ENCODE assay signal across 9 cellular contexts in the genomic region with DNA sequence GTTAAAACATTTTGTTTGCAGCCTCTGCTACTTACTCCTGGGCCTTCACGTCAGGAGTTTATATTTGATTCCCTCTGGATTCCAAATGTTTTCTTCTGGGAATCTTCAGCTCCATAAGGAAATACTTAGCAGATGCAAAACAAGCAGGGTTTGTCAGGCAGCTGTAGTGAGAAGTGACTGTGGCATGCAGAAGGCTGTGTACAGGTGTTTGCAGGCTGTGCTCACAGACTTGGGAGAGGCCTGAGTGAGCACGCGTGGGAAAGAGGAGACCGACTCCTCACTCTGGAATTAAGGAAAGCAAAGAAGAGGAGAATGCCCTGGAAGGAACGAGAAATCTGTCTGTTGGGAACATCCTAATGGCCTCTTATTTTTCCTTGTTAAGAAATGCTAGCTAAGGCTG.
A peak's percentile ranks its signal among the peaks of the same experiment; 100 is the strongest.
DNase-seq lines count a peak whose midpoint lies in the region; ATAC-seq, FAIRE-seq and TF ChIP-seq lines count a peak whose summit lies in the region.
"Had no signal": no experiment of that assay in that cellular context is flagged by ENCODE, and none has a peak within 500 bp of the region (broad histone marks: within the 10 kb centered on the region; RNA-seq: fewer than 3 reads in every experiment).

No MANE protein-coding gene starts in this region.

- peaks cover 64% of the 10 kb centered on the region for H3K4me1 Mint-ChIP-seq in activated naive CD8-positive, alpha-beta T cell treated with anti-CD3 and anti-CD28 coated beads, Interleukin-2, amount 10 ng/mL, durations not matched to agents 7 days and 5 days
- H3K4me1 Mint-ChIP-seq in stimulated activated effector memory CD8-positive, alpha-beta T cell treated with anti-CD3 and anti-CD28 coated beads, Interleukin-12 subunit alpha, Interleukin-12 subunit beta, amount 100 ng/mL, for 72 hours = peaks cover 64% of the 10 kb centered on the region

- H3K4me3 ChIP-seq in HEK293 (ENCODE audit: low read depth, low read length) = no peak overlapping the region
- no peak overlapping the region for H3K4me3 ChIP-seq in kidney (ENCODE audit: low read length in 2 of 2)

- peaks cover 0 to 34% of the 10 kb centered on the region in 2 experiments; a peak in 1 of 3 replicates for H3K36me3 ChIP-seq in HEK293 (ENCODE audit: control insufficient read depth in 2 of 2, insufficient read depth in 1 of 2, low read length in 2 of 2)
- peaks cover 11 to 14% of the 10 kb centered on the region in 2 donors for H3K36me3 ChIP-seq in kidney (ENCODE audit: control insufficient read depth in 1 of 2, insufficient read depth in 2 of 2, low read length in 2 of 2)

- POLR2A ChIA-PET in HEK293 (lab: Yijun Ruan, JAX) = no interaction called here
- POLR2A ChIA-PET in activated naive CD8-positive, alpha-beta T cell treated with anti-CD3 and anti-CD28 coated beads, Interleukin-2, amount 10 ng/mL, durations not matched to agents 7 days and 5 days (lab: Charles Lee) = interaction anchor here (0.5 to 1.3 kb wide), 4 partner anchors 9 to 843 kb away, joined by 3 read pairs; no protein-coding TSS in a partner anchor

- H3K27me3 Mint-ChIP-seq in activated naive CD8-positive, alpha-beta T cell treated with anti-CD3 and anti-CD28 coated beads, Interleukin-2, amount 10 ng/mL, durations not matched to agents 7 days and 5 days = no peaks in the 10 kb centered on the region

- DNase-seq in activated naive CD8-positive, alpha-beta T cell treated with anti-CD3 and anti-CD28 coated beads, Interleukin-2, amount 10 ng/mL, durations not matched to agents 7 days and 5 days = no peak
- DNase-seq in kidney (peak; percentile 62), DMS79 treated with DMSO at 0.1 percent for 48 hours (lab: John Stamatoyannopoulos, UW) (no peak), NCI-H2081 treated with DMSO at 0.1 percent for 48 hours (lab: John Stamatoyannopoulos, UW) (no peak)
- DNase-seq in stimulated activated effector memory CD8-positive, alpha-beta T cell treated with anti-CD3 and anti-CD28 coated beads, Interleukin-12 subunit alpha, Interleukin-12 subunit beta, amount 100 ng/mL, for 72 hours (ENCODE audit: low spot score in 2 of 2) = no peak
- DNase-seq: stimulated activated CD4-positive, alpha-beta T cell treated with anti-CD3 and anti-CD28 coated beads, Interleukin-15, amount 100 ng/mL, for 24 hours had no signal

- H3K27ac ChIP-seq in HEK293 (ENCODE audit: extremely low read depth, low read depth, low read length) (peak overlapping the region; percentile 57), kidney (ENCODE audit: low read depth in 2 of 2, low read length in 2 of 2) (peak overlapping the region; percentile 64 to 77)

- FAIRE-seq in kidney (lab: Jason Lieb, UNC) = no peak

- intact Hi-C loops in kidney (cut with DNase I) = no loop called here

- peaks cover 4% of the 10 kb centered on the region for H3K4me1 ChIP-seq in HEK293 (ENCODE audit: control insufficient read depth, insufficient read depth, low read length)
- peaks cover 20 to 30% of the 10 kb centered on the region in 2 donors for H3K4me1 ChIP-seq in kidney (ENCODE audit: control insufficient read depth in 1 of 2, insufficient read depth in 1 of 2, low read depth in 1 of 2, low read length in 2 of 2)

- H3K9me3 ChIP-seq in HEK293 (ENCODE audit: control insufficient read depth, insufficient read depth, low read depth, low read length) (no peaks in the 10 kb centered on the region), kidney (ENCODE audit: control insufficient read depth in 1 of 2, low read length in 2 of 2) (no peaks in the 10 kb centered on the region)

- CTCF ChIA-PET in HEK293 (lab: Yijun Ruan, JAX) = interaction anchor here (0.7 to 1.7 kb wide), 2 partner anchors 28 to 29 kb away, joined by 3 read pairs; no protein-coding TSS in a partner anchor

- no peak for ATAC-seq in activated naive CD8-positive, alpha-beta T cell treated with anti-CD3 and anti-CD28 coated beads, Interleukin-2, amount 10 ng/mL, durations not matched to agents 7 days and 5 days (ENCODE audit: low read depth)
- ATAC-seq in stimulated activated effector memory CD8-positive, alpha-beta T cell treated with anti-CD3 and anti-CD28 coated beads, Interleukin-12 subunit alpha, Interleukin-12 subunit beta, amount 100 ng/mL, for 72 hours = no peak
- ATAC-seq in GM21528 (IDR thresholded peaks at IDR 0.05; ENCODE audit: low FRiP score, unreplicated experiment) = no peak
- ATAC-seq in GM18505 (IDR thresholded peaks at IDR 0.05; ENCODE audit: unreplicated experiment) = no peak

- peaks cover 63% of the 10 kb centered on the region for H3K36me3 Mint-ChIP-seq in activated naive CD8-positive, alpha-beta T cell treated with anti-CD3 and anti-CD28 coated beads, Interleukin-2, amount 10 ng/mL, durations not matched to agents 7 days and 5 days
- peaks cover 100% of the 10 kb centered on the region for H3K36me3 Mint-ChIP-seq in stimulated activated effector memory CD8-positive, alpha-beta T cell treated with anti-CD3 and anti-CD28 coated beads, Interleukin-12 subunit alpha, Interleukin-12 subunit beta, amount 100 ng/mL, for 72 hours

- H3K9me3 Mint-ChIP-seq in activated naive CD8-positive, alpha-beta T cell treated with anti-CD3 and anti-CD28 coated beads, Interleukin-2, amount 10 ng/mL, durations not matched to agents 7 days and 5 days = no peaks in the 10 kb centered on the region
- H3K9me3 Mint-ChIP-seq in stimulated activated effector memory CD8-positive, alpha-beta T cell treated with anti-CD3 and anti-CD28 coated beads, Interleukin-12 subunit alpha, Interleukin-12 subunit beta, amount 100 ng/mL, for 72 hours = no peaks in the 10 kb centered on the region

- no peak overlapping the region for H3K9ac ChIP-seq in kidney (ENCODE audit: low read length in 2 of 2)

- peak overlapping the region; percentile 78 for H3K4me3 Mint-ChIP-seq in activated naive CD8-positive, alpha-beta T cell treated with anti-CD3 and anti-CD28 coated beads, Interleukin-2, amount 10 ng/mL, durations not matched to agents 7 days and 5 days
- no peak overlapping the region for H3K4me3 Mint-ChIP-seq in stimulated activated effector memory CD8-positive, alpha-beta T cell treated with anti-CD3 and anti-CD28 coated beads, Interleukin-12 subunit alpha, Interleukin-12 subunit beta, amount 100 ng/mL, for 72 hours

- no peak for TF ChIP-seq POLR2A in GM18505 (IDR thresholded peaks at IDR 0.05; ENCODE audit: borderline replicate concordance, extremely low read depth, insufficient read depth, insufficient read length)

- H3K27ac Mint-ChIP-seq in activated naive CD8-positive, alpha-beta T cell treated with anti-CD3 and anti-CD28 coated beads, Interleukin-2, amount 10 ng/mL, durations not matched to agents 7 days and 5 days = peak overlapping the region; percentile 93
- H3K27ac Mint-ChIP-seq in stimulated activated effector memory CD8-positive, alpha-beta T cell treated with anti-CD3 and anti-CD28 coated beads, Interleukin-12 subunit alpha, Interleukin-12 subunit beta, amount 100 ng/mL, for 72 hours = peak overlapping the region; percentile 90

- TF ChIP-seq CTCF in HEK293 (tag by site-specific recombination; IDR thresholded peaks at IDR 0.05) (no peak), kidney (IDR thresholded peaks at IDR 0.05; ENCODE audit: borderline replicate concordance, extremely low read depth, insufficient read depth) (no peak)

TF ChIP-seq in HEK293, 187 proteins besides CTCF, POLR2A, EP300 and RAD21:
- TF ChIP-seq ZNF843 (tag by site-specific recombination; IDR thresholded peaks at IDR 0.05) (no peak), KLF1 (tag by site-specific recombination; IDR thresholded peaks at IDR 0.05) (no peak), ZNF354C (tag by site-specific recombination; IDR thresholded peaks at IDR 0.05; ENCODE audit: borderline replicate concordance, low read depth) (no peak), ZSCAN23 (tag by site-specific recombination; IDR thresholded peaks at IDR 0.05) (no peak), ZNF585B (tag by site-specific recombination; IDR thresholded peaks at IDR 0.05) (no peak), ZBTB21 (tag by site-specific recombination; IDR thresholded peaks at IDR 0.05) (no peak), ZNF747 (tag by site-specific recombination; IDR thresholded peaks at IDR 0.05) (no peak), KLF7 (tag by site-specific recombination; IDR thresholded peaks at IDR 0.05; ENCODE audit: borderline replicate concordance) (no peak), KLF10 (tag by site-specific recombination; IDR thresholded peaks at IDR 0.05) (no peak)
- TF ChIP-seq, protein P1, sequence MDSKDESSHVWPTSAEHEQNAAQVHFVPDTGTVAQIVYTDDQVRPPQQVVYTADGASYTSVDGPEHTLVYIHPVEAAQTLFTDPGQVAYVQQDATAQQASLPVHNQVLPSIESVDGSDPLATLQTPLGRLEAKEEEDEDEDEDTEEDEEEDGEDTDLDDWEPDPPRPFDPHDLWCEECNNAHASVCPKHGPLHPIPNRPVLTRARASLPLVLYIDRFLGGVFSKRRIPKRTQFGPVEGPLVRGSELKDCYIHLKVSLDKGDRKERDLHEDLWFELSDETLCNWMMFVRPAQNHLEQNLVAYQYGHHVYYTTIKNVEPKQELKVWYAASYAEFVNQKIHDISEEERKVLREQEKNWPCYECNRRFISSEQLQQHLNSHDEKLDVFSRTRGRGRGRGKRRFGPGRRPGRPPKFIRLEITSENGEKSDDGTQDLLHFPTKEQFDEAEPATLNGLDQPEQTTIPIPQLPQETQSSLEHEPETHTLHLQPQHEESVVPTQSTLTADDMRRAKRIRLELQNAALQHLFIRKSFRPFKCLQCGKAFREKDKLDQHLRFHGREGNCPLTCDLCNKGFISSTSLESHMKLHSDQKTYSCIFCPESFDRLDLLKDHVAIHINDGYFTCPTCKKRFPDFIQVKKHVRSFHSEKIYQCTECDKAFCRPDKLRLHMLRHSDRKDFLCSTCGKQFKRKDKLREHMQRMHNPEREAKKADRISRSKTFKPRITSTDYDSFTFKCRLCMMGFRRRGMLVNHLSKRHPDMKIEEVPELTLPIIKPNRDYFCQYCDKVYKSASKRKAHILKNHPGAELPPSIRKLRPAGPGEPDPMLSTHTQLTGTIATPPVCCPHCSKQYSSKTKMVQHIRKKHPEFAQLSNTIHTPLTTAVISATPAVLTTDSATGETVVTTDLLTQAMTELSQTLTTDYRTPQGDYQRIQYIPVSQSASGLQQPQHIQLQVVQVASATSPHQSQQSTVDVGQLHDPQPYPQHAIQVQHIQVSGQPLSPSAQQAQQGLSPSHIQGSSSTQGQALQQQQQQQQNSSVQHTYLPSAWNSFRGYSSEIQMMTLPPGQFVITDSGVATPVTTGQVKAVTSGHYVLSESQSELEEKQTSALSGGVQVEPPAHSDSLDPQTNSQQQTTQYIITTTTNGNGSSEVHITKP (tag by site-specific recombination; IDR thresholded peaks at IDR 0.05) = no peak
